Comparison of ENCODE assay signal across 11 cellular contexts in the genomic region with DNA sequence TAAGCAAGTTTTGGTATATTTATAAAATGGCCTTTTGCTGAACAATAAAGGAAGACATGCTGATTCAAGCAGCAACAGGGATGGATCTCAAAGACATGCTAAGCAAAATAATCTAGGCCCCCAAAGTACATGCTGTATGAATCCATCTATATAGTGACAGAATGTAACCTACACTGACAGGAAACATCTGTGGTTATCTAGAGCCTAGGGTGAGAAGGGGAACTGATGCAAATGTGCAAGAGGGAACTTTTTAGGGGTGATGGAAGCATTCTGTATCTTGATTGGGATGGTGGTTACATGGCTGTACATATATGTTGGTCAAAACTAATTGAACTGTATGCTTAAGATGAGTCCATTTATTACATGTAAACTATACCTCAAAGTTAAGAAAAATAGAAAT. TPM values are rescaled to one million over a fixed set of nuclear protein-coding genes. Genes with fewer than 3 reads are reported as not detected.
DNase-seq lines count a peak whose midpoint lies in the region; ATAC-seq and TF ChIP-seq lines count a peak whose summit lies in the region.
"Had no signal": no experiment of that assay in that cellular context is flagged by ENCODE, and none has a peak within 500 bp of the region (broad histone marks: within the 10 kb centered on the region; RNA-seq: fewer than 3 reads in every experiment).

No MANE protein-coding gene starts in this region.

- no peaks in the 10 kb centered on the region for H3K79me2 ChIP-seq in GM23248 (ENCODE audit: insufficient read depth)

- no peaks in the 10 kb centered on the region for H3F3A ChIP-seq in GM23248 (ENCODE audit: insufficient read depth)

- no peak overlapping the region for H3K4me3 Mint-ChIP-seq in memory B cell

- H2AFZ ChIP-seq in GM23248: no peak overlapping the region

- no peak overlapping the region for H3K4me2 ChIP-seq in GM23248 (ENCODE audit: unreplicated experiment)

- H3K36me3 Mint-ChIP-seq in memory B cell: no peaks in the 10 kb centered on the region

- H3K4me3 ChIP-seq in lower lobe of right lung: no peak overlapping the region
- no peak overlapping the region for H3K4me3 ChIP-seq in GM23248
- H3K4me3 ChIP-seq: K562, upper lobe of left lung had no signal

- ATAC-seq in GM18858 (IDR thresholded peaks at IDR 0.05; ENCODE audit: unreplicated experiment): peak; percentile 76
- peak; percentile 79 for ATAC-seq in GM21529 (IDR thresholded peaks at IDR 0.05; ENCODE audit: unreplicated experiment)
- ATAC-seq in HG03565 (IDR thresholded peaks at IDR 0.05; ENCODE audit: unreplicated experiment): peak; percentile 83
- peak; percentile 94 for ATAC-seq in memory B cell (ENCODE audit: low read depth)
- ATAC-seq in lower lobe of right lung: no peak
- ATAC-seq: esophagus mucosa, K562 had no signal

- TF ChIP-seq CTCF in lower lobe of right lung (IDR thresholded peaks at IDR 0.05): no peak

- no peaks in the 10 kb centered on the region for H3K36me3 ChIP-seq in lower lobe of right lung
- H3K36me3 ChIP-seq in GM23248 (ENCODE audit: low read depth): peaks cover 3% of the 10 kb centered on the region; the same call in 1 of the 2 replicates
- H3K36me3 ChIP-seq: upper lobe of left lung had no signal

- H3K27ac ChIP-seq in lower lobe of right lung (no peak overlapping the region), GM23248 (no peak overlapping the region)
- H3K27ac ChIP-seq: upper lobe of left lung had no signal

- H3K27me3 ChIP-seq in lower lobe of right lung (ENCODE audit: low read depth) (no peaks in the 10 kb centered on the region), GM23248 (replicated peaks; ENCODE audit: insufficient read depth) (no peaks in the 10 kb centered on the region)
- H3K27me3 ChIP-seq: upper lobe of left lung had no signal

- DNase-seq in memory B cell (ENCODE audit: low spot score in 2 of 2): no peak
- no peak for DNase-seq in activated CD4-positive, alpha-beta T cell treated with anti-CD3 and anti-CD28 coated beads for 48 hours
- DNase-seq in lower lobe of right lung: no peak
- no peak for DNase-seq in SK-N-DZ (ENCODE audit: low spot score)
- no peak for DNase-seq in GM23248
- DNase-seq: upper lobe of left lung had no signal

- in situ Hi-C loops in GM23248 (cut with MboI): no loop called here

- no peaks in the 10 kb centered on the region for H3K9me2 ChIP-seq in GM23248 (ENCODE audit: insufficient read depth)

- no peaks in the 10 kb centered on the region for H3K27me3 Mint-ChIP-seq in memory B cell

- peaks cover 12% of the 10 kb centered on the region for H3K4me1 Mint-ChIP-seq in memory B cell

- peaks cover 4% of the 10 kb centered on the region for H3K4me1 ChIP-seq in lower lobe of right lung
- no peaks in the 10 kb centered on the region for H3K4me1 ChIP-seq in GM23248 (ENCODE audit: insufficient read depth)

- H3K9me3 ChIP-seq in lower lobe of right lung (no peaks in the 10 kb centered on the region), GM23248 (ENCODE audit: low read depth) (no peaks in the 10 kb centered on the region)
- H3K9me3 ChIP-seq: upper lobe of left lung had no signal

- no peak overlapping the region for H3K27ac Mint-ChIP-seq in memory B cell

- H4K20me1 ChIP-seq in GM23248 (ENCODE audit: insufficient read depth): no peaks in the 10 kb centered on the region

- H3K9ac ChIP-seq in GM23248: no peak overlapping the region

- H3K9me3 Mint-ChIP-seq in memory B cell: no peaks in the 10 kb centered on the region

- intact Hi-C loops in lower lobe of right lung (cut with DNase I): no loop called here

RNA-seq across cellular contexts. Expression of a gene that starts 24.2 kb away (rescaled TPM):
- total RNA-seq in lower lobe of right lung: 20.8 TPM
- polyA plus RNA-seq in SK-N-DZ (2014; cell fraction: cytosol; rRNA removed): 84.8 and 86.6 TPM in 2 replicates
- 58.2 and 61.7 TPM in 2 replicates for polyA plus RNA-seq in SK-N-DZ (2014; cell fraction: nucleus; rRNA removed)
- 21.8 and 37.7 TPM in 2 replicates for total RNA-seq in GM23248 (2014; rRNA removed; shearing (Covaris generic))
- polyA plus RNA-seq in GM23248 (2016; fragmentation: Nextera tagmentation; extraction: Ambion mirVana): 38.7 and 41.5 TPM in 2 replicates

RNA-seq across cellular contexts. Expression of a gene that starts 43.2 kb away (rescaled TPM):
- 54.5 TPM for total RNA-seq in lower lobe of right lung
- polyA plus RNA-seq in SK-N-DZ (2014; cell fraction: cytosol; rRNA removed): 33.6 and 36.2 TPM in 2 replicates
- 15.1 and 16.9 TPM in 2 replicates for polyA plus RNA-seq in SK-N-DZ (2014; cell fraction: nucleus; rRNA removed)
- total RNA-seq in GM23248 (2014; rRNA removed; shearing (Covaris generic)): 17.7 and 19.0 TPM in 2 replicates
- polyA plus RNA-seq in GM23248 (2016; fragmentation: Nextera tagmentation; extraction: Ambion mirVana): 3.8 and 4.0 TPM in 2 replicates

Comparison
In these comparisons a context has a peak if more than half of its experiments do, and no peak if none do; other contexts are left out.
1. ATAC-seq: peak in GM18858 (single experiment), GM21529 (single experiment), HG03565 (single experiment) and memory B cell (single experiment); none in lower lobe of right lung (0 of 2).